9 cellular contexts compared by ENCODE assay signal in genomic region chr11:132997396-132997795, GRCh38.
"Had no signal": no experiment of that assay in that cellular context is flagged by ENCODE, and none has a peak within 500 bp of the region (broad histone marks: within the 10 kb centered on the region; RNA-seq: fewer than 3 reads in every experiment).

No MANE protein-coding gene starts in this region.

- H3K4me3 ChIP-seq: GM23248, GM23338, HAP-1 had no signal

- ATAC-seq: GM23338, HCT116 had no signal

- H3K9ac ChIP-seq: GM23248 had no signal

- H3K27ac ChIP-seq: GM23248 had no signal

- H3K9me3 ChIP-seq: HAP-1 had no signal

- H2AFZ ChIP-seq: GM23248, GM23338 had no signal

- DNase-seq: GM23248, GOT3, H7, H9, HCEC 1CT, HFFc6 had no signal

- H3K36me3 ChIP-seq: HAP-1 had no signal

- H3K4me2 ChIP-seq: GM23338 had no signal

- H3K4me1 ChIP-seq: HAP-1 had no signal
